8 cellular contexts compared by ENCODE assay signal in genomic region chr5:159098285-159099048, GRCh38. TPM values are rescaled to one million over a fixed set of nuclear protein-coding genes. Genes with fewer than 3 reads are reported as not detected.
DNase-seq lines count a peak whose midpoint lies in the region; ATAC-seq and TF ChIP-seq lines count a peak whose summit lies in the region.

No MANE protein-coding gene starts in this region.

- no peak for TF ChIP-seq CTCF in AG04449 (IDR thresholded peaks at IDR 0.05; ENCODE audit: insufficient read depth, low read length, missing control alignments)
- no peak for TF ChIP-seq CTCF in chondrocyte (IDR thresholded peaks at IDR 0.05)

- H3K27me3 ChIP-seq in HUES64 (ENCODE audit: insufficient read depth, low read length), result peaks cover 94% of the 10 kb centered on the region

- CTCF ChIA-PET in AG04449 (lab: Yijun Ruan, JAX), result interaction anchor here (0.6 to 2.6 kb wide), 4 partner anchors 8 to 403 kb away, joined by 3 to 17 read pairs (median 3); no protein-coding TSS in a partner anchor

- no peak for TF ChIP-seq POLR2A in GM18505 (IDR thresholded peaks at IDR 0.05; ENCODE audit: borderline replicate concordance, extremely low read depth, insufficient read depth, insufficient read length)

- no peaks in the 10 kb centered on the region for H3K36me3 ChIP-seq in HUES64 (ENCODE audit: insufficient read depth, low read length)

- peaks cover 16% of the 10 kb centered on the region for H3K36me3 Mint-ChIP-seq in chondrocyte (ENCODE audit: low read depth)
- H3K36me3 Mint-ChIP-seq in naive thymus-derived CD8-positive, alpha-beta T cell, result no peaks in the 10 kb centered on the region

- no peaks in the 10 kb centered on the region for H3K27me3 Mint-ChIP-seq in chondrocyte (ENCODE audit: low read depth)
- H3K27me3 Mint-ChIP-seq in naive thymus-derived CD8-positive, alpha-beta T cell, result peaks cover 18 to 44% (median 38%) of the 10 kb centered on the region in 5 donors

- H3K27ac Mint-ChIP-seq in chondrocyte (ENCODE audit: unreplicated experiment), result peak overlapping the region; percentile 99
- peak overlapping the region in 9 of 10 donors; percentile 37 to 89 (median 74) for H3K27ac Mint-ChIP-seq in naive thymus-derived CD8-positive, alpha-beta T cell

- H3K4me3 Mint-ChIP-seq in chondrocyte (ENCODE audit: unreplicated experiment), result peak overlapping the region; percentile 93
- peak overlapping the region; percentile 85 to 96 (median 92) for H3K4me3 Mint-ChIP-seq in naive thymus-derived CD8-positive, alpha-beta T cell

- no peaks in the 10 kb centered on the region for H3K9me3 Mint-ChIP-seq in chondrocyte (ENCODE audit: low read depth)
- H3K9me3 Mint-ChIP-seq in naive thymus-derived CD8-positive, alpha-beta T cell, result no peaks in the 10 kb centered on the region

- peaks cover 65% of the 10 kb centered on the region for H3K4me1 Mint-ChIP-seq in chondrocyte (ENCODE audit: low read depth)
- H3K4me1 Mint-ChIP-seq in naive thymus-derived CD8-positive, alpha-beta T cell, result peaks cover 31 to 71% (median 49%) of the 10 kb centered on the region in 4 donors

- no peaks in the 10 kb centered on the region for H3K9me3 ChIP-seq in HUES64 (ENCODE audit: insufficient read depth, low read depth, low read length)

- POLR2A ChIA-PET in AG04449 (lab: Yijun Ruan, JAX), result no interaction called here
- POLR2A ChIA-PET in naive thymus-derived CD8-positive, alpha-beta T cell (lab: Charles Lee), result no interaction called here

- peaks cover 13% of the 10 kb centered on the region for H3K4me1 ChIP-seq in HUES64 (ENCODE audit: insufficient read depth, low read length)

- no peak overlapping the region for H3K27ac ChIP-seq in HUES64 (ENCODE audit: low read depth, low read length)

- WGBS in HUES64, result 10% methylated on average over 7 of the region's 9 CpGs

- no peak for ATAC-seq in naive thymus-derived CD8-positive, alpha-beta T cell
- no peak for ATAC-seq in GM18505 (IDR thresholded peaks at IDR 0.05; ENCODE audit: unreplicated experiment)
- ATAC-seq in GM21526 (IDR thresholded peaks at IDR 0.05; ENCODE audit: low FRiP score, unreplicated experiment), result no peak

- no peak for DNase-seq in AG04449 (ENCODE audit: low read depth, low spot score)
- no peak for DNase-seq in chondrocyte (ENCODE audit: low spot score)
- no peak for DNase-seq in naive thymus-derived CD8-positive, alpha-beta T cell
- no peak for DNase-seq in effector CD4-positive, alpha-beta T cell
- no peak for DNase-seq in SW 1271 (lab: John Stamatoyannopoulos, UW)

- peak overlapping the region; percentile 83 for H3K4me3 ChIP-seq in AG04449 (ENCODE audit: low read depth, low read length)
- peak overlapping the region; percentile 50 for H3K4me3 ChIP-seq in HUES64 (ENCODE audit: low read length)

- H3K9ac ChIP-seq in HUES64 (ENCODE audit: low read depth, low read length), result no peak overlapping the region

RNA-seq across cellular contexts. Expression of gene EBF1, which starts 1.2 kb away (rescaled TPM):
- polyA plus RNA-seq in HUES64 (2013, experiment 1 of 2), result 0.25 TPM
- polyA plus RNA-seq in HUES64 (2013, experiment 2 of 2), result 1.0 TPM
- 60.9 to 71.5 TPM (median 67.9 TPM) in 3 replicates for total RNA-seq in chondrocyte
- total RNA-seq in naive thymus-derived CD8-positive, alpha-beta T cell, result 1 to 10 TPM; 2.9 to 4.8 TPM
- under 1 TPM in 2 of 3 donors, not detected in 1; 0.07 to 0.60 TPM for polyA plus RNA-seq in naive thymus-derived CD8-positive, alpha-beta T cell

Comparison
In these comparisons a context has a peak if more than half of its experiments do, and no peak if none do; other contexts are left out.
1. RNA of gene EBF1, which starts 1.2 kb away (total RNA-seq): 60.9 to 71.5 TPM in chondrocyte; 2.9 to 4.8 TPM in naive thymus-derived CD8-positive, alpha-beta T cell; every median in the first group is over 10 times any median in the second.